In genomic region chr7:18831381-18831901, GRCh38 we compare ENCODE assay signal across 26 cellular contexts.
"Had no signal": no experiment of that assay in that cellular context is flagged by ENCODE, and none has a peak within 500 bp of the region (broad histone marks: within the 10 kb centered on the region; RNA-seq: fewer than 3 reads in every experiment).

No MANE protein-coding gene starts in this region.

- H3K4me3 Mint-ChIP-seq: activated CD4-positive, alpha-beta T cell treated with anti-CD3 and anti-CD28 coated beads, Interleukin-2, amount 10 ng/mL, durations not matched to agents 7 days and 5 days; activated CD8-positive, alpha-beta memory T cell treated with anti-CD3 and anti-CD28 coated beads, Interleukin-2, amount 10 ng/mL, durations not matched to agents 7 days and 5 days; activated CD8-positive, alpha-beta T cell treated with anti-CD3 and anti-CD28 coated beads for 36 hours; activated naive CD4-positive, alpha-beta T cell treated with anti-CD3 and anti-CD28 coated beads, Interleukin-2, amount 10 ng/mL, durations not matched to agents 7 days and 5 days; natural killer cell; type B pancreatic cell had no signal

- H3K9me3 Mint-ChIP-seq: activated CD4-positive, alpha-beta T cell treated with anti-CD3 and anti-CD28 coated beads, Interleukin-2, amount 10 ng/mL, durations not matched to agents 7 days and 5 days; activated CD8-positive, alpha-beta T cell treated with anti-CD3 and anti-CD28 coated beads for 36 hours; type B pancreatic cell had no signal

- H3K4me1 Mint-ChIP-seq: activated CD4-positive, alpha-beta T cell treated with anti-CD3 and anti-CD28 coated beads, Interleukin-2, amount 10 ng/mL, durations not matched to agents 7 days and 5 days; activated CD8-positive, alpha-beta memory T cell treated with anti-CD3 and anti-CD28 coated beads, Interleukin-2, amount 10 ng/mL, durations not matched to agents 7 days and 5 days; activated naive CD4-positive, alpha-beta T cell treated with anti-CD3 and anti-CD28 coated beads, Interleukin-2, amount 10 ng/mL, durations not matched to agents 7 days and 5 days; natural killer cell had no signal

- H3K9me3 ChIP-seq: gastroesophageal sphincter, heart left ventricle, lower lobe of right lung, spleen, thoracic aorta, vagina had no signal

- ATAC-seq: activated CD8-positive, alpha-beta memory T cell treated with anti-CD3 and anti-CD28 coated beads, Interleukin-2, amount 10 ng/mL, durations not matched to agents 7 days and 5 days; activated CD8-positive, alpha-beta T cell treated with anti-CD3 and anti-CD28 coated beads for 36 hours; gastroesophageal sphincter; heart left ventricle; left colon; lower lobe of right lung; natural killer cell had no signal

- H3K27ac ChIP-seq: cardiac muscle cell, gastroesophageal sphincter, heart left ventricle, lower lobe of right lung, spleen, thoracic aorta, vagina, WERI-Rb-1 had no signal

- H3K36me3 ChIP-seq: cardiac muscle cell, gastroesophageal sphincter, heart left ventricle, lower lobe of right lung, spleen, thoracic aorta, vagina, WERI-Rb-1 had no signal

- H3K36me3 Mint-ChIP-seq: activated CD8-positive, alpha-beta memory T cell treated with anti-CD3 and anti-CD28 coated beads, Interleukin-2, amount 10 ng/mL, durations not matched to agents 7 days and 5 days; activated naive CD4-positive, alpha-beta T cell treated with anti-CD3 and anti-CD28 coated beads, Interleukin-2, amount 10 ng/mL, durations not matched to agents 7 days and 5 days; natural killer cell; type B pancreatic cell had no signal

- DNase-seq: activated CD4-positive, alpha-beta T cell treated with anti-CD3 and anti-CD28 coated beads, Interleukin-2, amount 10 ng/mL, durations not matched to agents 7 days and 5 days; activated CD4-positive, CD25-positive, alpha-beta regulatory T cell treated with anti-CD3 and anti-CD28 coated beads, Interleukin-2, amount 50 U/mL, for 72 hours; activated CD8-positive, alpha-beta memory T cell treated with anti-CD3 and anti-CD28 coated beads, Interleukin-2, amount 10 ng/mL, durations not matched to agents 7 days and 5 days; activated CD8-positive, alpha-beta T cell treated with anti-CD3 and anti-CD28 coated beads for 36 hours; activated effector memory CD4-positive, alpha-beta T cell treated with anti-CD3 and anti-CD28 coated beads, Interleukin-2, amount 50 U/mL, for 16 hours; activated naive CD4-positive, alpha-beta T cell treated with anti-CD3 and anti-CD28 coated beads, Interleukin-2, amount 10 ng/mL, durations not matched to agents 7 days and 5 days; activated T-cell treated with anti-CD3 and anti-CD28 coated beads for 4 hours; cortex of kidney; effector CD4-positive, alpha-beta T cell; islet precursor cell; left colon; lower lobe of right lung; natural killer cell; retina; spleen; stimulated activated CD4-positive, alpha-beta T cell treated with anti-CD3 and anti-CD28 coated beads, Interleukin-4, amount 100 ng/mL, for 1 hour; stimulated activated naive CD4-positive, alpha-beta T cell; T-helper 1 cell; WERI-Rb-1 had no signal

- H3K27me3 Mint-ChIP-seq: activated CD4-positive, alpha-beta T cell treated with anti-CD3 and anti-CD28 coated beads, Interleukin-2, amount 10 ng/mL, durations not matched to agents 7 days and 5 days; activated CD8-positive, alpha-beta memory T cell treated with anti-CD3 and anti-CD28 coated beads, Interleukin-2, amount 10 ng/mL, durations not matched to agents 7 days and 5 days; activated CD8-positive, alpha-beta T cell treated with anti-CD3 and anti-CD28 coated beads for 36 hours; activated naive CD4-positive, alpha-beta T cell treated with anti-CD3 and anti-CD28 coated beads, Interleukin-2, amount 10 ng/mL, durations not matched to agents 7 days and 5 days; progenitor cell of endocrine pancreas; type B pancreatic cell had no signal

- H3K27ac Mint-ChIP-seq: activated CD4-positive, alpha-beta T cell treated with anti-CD3 and anti-CD28 coated beads, Interleukin-2, amount 10 ng/mL, durations not matched to agents 7 days and 5 days; activated CD8-positive, alpha-beta memory T cell treated with anti-CD3 and anti-CD28 coated beads, Interleukin-2, amount 10 ng/mL, durations not matched to agents 7 days and 5 days; activated CD8-positive, alpha-beta T cell treated with anti-CD3 and anti-CD28 coated beads for 36 hours; activated naive CD4-positive, alpha-beta T cell treated with anti-CD3 and anti-CD28 coated beads, Interleukin-2, amount 10 ng/mL, durations not matched to agents 7 days and 5 days; natural killer cell; progenitor cell of endocrine pancreas; type B pancreatic cell had no signal

- H3K4me3 ChIP-seq: cardiac muscle cell, gastroesophageal sphincter, heart left ventricle, lower lobe of right lung, spleen, thoracic aorta, vagina had no signal

- H3K4me1 ChIP-seq: lower lobe of right lung, spleen had no signal

- H3K27me3 ChIP-seq: cardiac muscle cell, gastroesophageal sphincter, heart left ventricle, spleen, vagina had no signal
